In the genomic region with DNA sequence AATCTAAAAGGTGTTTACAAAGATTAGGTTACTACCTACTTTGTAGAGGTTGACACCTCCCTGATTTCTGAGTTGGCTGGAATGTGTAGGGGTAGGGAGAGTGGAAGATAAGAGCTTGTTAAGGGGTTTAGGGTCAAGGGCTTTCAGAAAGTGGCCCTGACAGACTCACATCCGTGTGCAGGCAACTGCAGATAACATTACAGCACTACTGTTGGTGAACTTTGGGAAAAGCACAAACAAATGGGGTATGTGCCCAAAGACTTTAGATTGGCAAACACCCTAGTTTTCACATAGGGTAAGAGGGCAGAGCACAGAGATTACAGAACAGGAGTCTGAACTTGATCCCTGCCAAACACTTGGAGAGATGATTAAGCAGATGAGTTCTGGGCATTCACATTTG, we compare ENCODE assay signal across 18 cellular contexts.
DNase-seq lines count a peak whose midpoint lies in the region; ATAC-seq and TF ChIP-seq lines count a peak whose summit lies in the region.
"Had no signal": no experiment of that assay in that cellular context is flagged by ENCODE, and none has a peak within 500 bp of the region (broad histone marks: within the 10 kb centered on the region; RNA-seq: fewer than 3 reads in every experiment).

No MANE protein-coding gene starts in this region.

- H3K4me3 ChIP-seq in H7 (ENCODE audit: insufficient read depth, low read depth, low read length) (no peak overlapping the region), left lung (no peak overlapping the region), upper lobe of right lung (no peak overlapping the region), breast epithelium (no peak overlapping the region)
- H3K4me3 ChIP-seq: A549; BLaER1 treated with 17β-estradiol and CSF1 and Interleukin-3, amounts not matched to agents 10 nM and 100 nM; GM12878; GM23248; HAP-1 had no signal

- ATAC-seq in left lung (peak; percentile 90), upper lobe of right lung (peak; percentile 70)
- ATAC-seq: A549; CD8-positive, alpha-beta T cell; GM12878 had no signal

- H3K4me1 ChIP-seq in left lung (no peaks in the 10 kb centered on the region), upper lobe of right lung (no peaks in the 10 kb centered on the region), breast epithelium (no peaks in the 10 kb centered on the region)
- H3K4me1 ChIP-seq: A549, HAP-1 had no signal

- no peak for TF ChIP-seq POLR2A in breast epithelium (IDR thresholded peaks at IDR 0.05)

- H3K36me3 ChIP-seq in H7 (replicated peaks; ENCODE audit: control insufficient read depth, insufficient read depth, low read length) = no peaks in the 10 kb centered on the region
- H3K36me3 ChIP-seq in left lung = no peaks in the 10 kb centered on the region
- H3K36me3 ChIP-seq in upper lobe of right lung = no peaks in the 10 kb centered on the region
- no peaks in the 10 kb centered on the region for H3K36me3 ChIP-seq in breast epithelium
- H3K36me3 ChIP-seq: BLaER1 treated with 17β-estradiol and CSF1 and Interleukin-3, amounts not matched to agents 10 nM and 100 nM; HAP-1 had no signal

- H3K9me3 ChIP-seq in left lung (no peaks in the 10 kb centered on the region), upper lobe of right lung (no peaks in the 10 kb centered on the region), breast epithelium (no peaks in the 10 kb centered on the region)
- H3K9me3 ChIP-seq: A549, HAP-1 had no signal

- peak; percentile 25 for DNase-seq in H7
- peak; percentile 11 for DNase-seq in cerebellar cortex (ENCODE audit: low spot score)
- DNase-seq in left lung = no peak
- no peak for DNase-seq in upper lobe of right lung
- no peak for DNase-seq in AG20443 (ENCODE audit: low spot score)
- no peak for DNase-seq in 8988T
- no peak for DNase-seq in breast epithelium (ENCODE audit: low spot score in 2 of 2)
- DNase-seq: Calu3; CD8-positive, alpha-beta T cell; DMS 273 treated with DMSO at 0.1 percent for 48 hours; DND-41; EL; GM23248 had no signal

- TF ChIP-seq CTCF in left lung (IDR thresholded peaks at IDR 0.05) = no peak
- TF ChIP-seq CTCF in upper lobe of right lung (IDR thresholded peaks at IDR 0.05) = no peak
- TF ChIP-seq CTCF in breast epithelium (IDR thresholded peaks at IDR 0.05) = no peak

- intact Hi-C loops in left lung (cut with DNase I) (no loop called here), upper lobe of right lung (cut with DNase I) (no loop called here), breast epithelium (cut with DNase I; ENCODE audit: low total_unique reads) (no loop called here)

- H3K27me3 ChIP-seq in H7 (ENCODE audit: control insufficient read depth, insufficient read depth, low read length) = no peaks in the 10 kb centered on the region
- peaks cover 0 to 7% of the 10 kb centered on the region in 2 donors for H3K27me3 ChIP-seq in left lung
- no peaks in the 10 kb centered on the region for H3K27me3 ChIP-seq in upper lobe of right lung
- no peaks in the 10 kb centered on the region for H3K27me3 ChIP-seq in breast epithelium
- H3K27me3 ChIP-seq: BLaER1 treated with 17β-estradiol and CSF1 and Interleukin-3, amounts not matched to agents 10 nM and 100 nM had no signal

- H3K27ac ChIP-seq in left lung = no peak overlapping the region
- no peak overlapping the region for H3K27ac ChIP-seq in upper lobe of right lung
- H3K27ac ChIP-seq in breast epithelium = no peak overlapping the region
- H3K27ac ChIP-seq: A549; BLaER1 treated with 17β-estradiol and CSF1 and Interleukin-3, amounts not matched to agents 10 nM and 100 nM; GM23248; KMS-11 had no signal

Comparison
In these comparisons a context has a peak if more than half of its experiments do, and no peak if none do; other contexts are left out.
1. DNase-seq: peak in H7 (single experiment) and cerebellar cortex (single experiment); none in left lung (0 of 2), upper lobe of right lung (single experiment), AG20443 (single experiment), 8988T (single experiment) and breast epithelium (0 of 2).